9 cellular contexts compared by ENCODE assay signal in the genomic region with DNA sequence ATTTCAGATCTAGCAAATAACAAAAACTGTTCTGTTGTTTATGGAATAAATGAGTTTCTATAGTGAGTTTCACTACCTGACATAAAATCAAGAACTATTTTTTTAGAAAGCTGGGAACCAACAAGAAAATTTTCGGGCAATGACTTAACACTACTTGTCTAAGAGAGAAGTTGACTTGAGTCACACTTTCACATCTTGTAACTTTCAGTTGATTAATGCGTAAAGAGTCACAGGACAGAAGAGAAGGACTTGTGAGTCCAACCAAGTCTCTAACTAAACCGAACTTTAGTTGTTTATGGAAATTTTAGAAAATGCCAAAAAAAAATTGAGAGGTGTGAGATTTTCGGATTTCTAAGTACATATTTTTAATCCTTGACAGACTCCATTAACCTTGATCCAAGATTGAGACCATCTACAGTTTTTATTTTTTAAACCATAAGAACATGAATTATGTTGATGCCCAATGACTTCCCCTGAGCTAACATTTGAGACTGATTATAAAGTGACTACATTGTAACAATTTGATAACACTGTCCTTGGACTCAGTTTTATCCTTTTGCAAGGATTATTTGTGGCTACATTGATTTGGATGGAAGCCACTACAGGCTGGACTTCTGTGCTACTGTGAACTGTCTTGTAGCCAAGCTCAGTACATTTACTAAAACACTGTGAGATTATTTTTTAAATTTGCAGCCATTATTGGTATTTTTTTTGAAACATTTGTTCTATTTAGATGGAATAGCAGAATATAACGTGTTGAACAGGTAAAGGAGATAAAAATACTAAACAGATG.
DNase-seq lines count a peak whose midpoint lies in the region; ATAC-seq lines count a peak whose summit lies in the region.
"Had no signal": no experiment of that assay in that cellular context is flagged by ENCODE, and none has a peak within 500 bp of the region (broad histone marks: within the 10 kb centered on the region; RNA-seq: fewer than 3 reads in every experiment).

No MANE protein-coding gene starts in this region.

- H3K27ac Mint-ChIP-seq in activated naive CD4-positive, alpha-beta T cell treated with anti-CD3 and anti-CD28 coated beads for 36 hours, result peak overlapping the region; percentile 79

- peaks cover 4% of the 10 kb centered on the region for H3K36me3 Mint-ChIP-seq in activated naive CD4-positive, alpha-beta T cell treated with anti-CD3 and anti-CD28 coated beads for 36 hours (ENCODE audit: low read depth)

- CTCF ChIA-PET in activated naive CD4-positive, alpha-beta T cell treated with anti-CD3 and anti-CD28 coated beads for 36 hours (lab: Charles Lee), result interaction anchor here (1.0 to 1.4 kb wide), 2 partner anchors 14 to 28 kb away, joined by 3 read pairs; no protein-coding TSS in a partner anchor

- no peak for DNase-seq in activated naive CD4-positive, alpha-beta T cell treated with anti-CD3 and anti-CD28 coated beads for 36 hours
- DNase-seq in activated naive CD4-positive, alpha-beta T cell treated with Interleukin-2 at 50 U/mL for 16 hours, result no peak
- DNase-seq in SIG-M5 treated with dmso at 0.1 percent for 504 hours (lab: John Stamatoyannopoulos, UW; ENCODE audit: unreplicated experiment), result peak; percentile 91
- peak; percentile 36 for DNase-seq in superior temporal gyrus (ENCODE audit: extremely low spot score)
- DNase-seq in kidney tubule cell (ENCODE audit: low spot score), result no peak
- DNase-seq in SHP77 treated with DMSO at 0.1 percent for 48 hours (lab: John Stamatoyannopoulos, UW), result no peak
- DNase-seq in activated gamma-delta T cell (lab: John Stamatoyannopoulos, UW), result no peak
- DNase-seq: AML-193 had no signal

- no peak overlapping the region for H3K4me3 Mint-ChIP-seq in activated naive CD4-positive, alpha-beta T cell treated with anti-CD3 and anti-CD28 coated beads for 36 hours

- H3K27me3 Mint-ChIP-seq in activated naive CD4-positive, alpha-beta T cell treated with anti-CD3 and anti-CD28 coated beads for 36 hours (ENCODE audit: low read depth), result no peaks in the 10 kb centered on the region

- intact Hi-C loops in activated naive CD4-positive, alpha-beta T cell treated with anti-CD3 and anti-CD28 coated beads for 36 hours (cut with micrococcal nuclease), result loop anchor here (1.0 to 5.0 kb wide), 10 partner anchors 42 to 756 kb away; no protein-coding TSS in a partner anchor

- H3K4me1 Mint-ChIP-seq in activated naive CD4-positive, alpha-beta T cell treated with anti-CD3 and anti-CD28 coated beads for 36 hours (ENCODE audit: low read depth), result peaks cover 71% of the 10 kb centered on the region

- H3K9me3 Mint-ChIP-seq in activated naive CD4-positive, alpha-beta T cell treated with anti-CD3 and anti-CD28 coated beads for 36 hours, result no peaks in the 10 kb centered on the region

- ATAC-seq in HG02943 (IDR thresholded peaks at IDR 0.05; ENCODE audit: low read depth, unreplicated experiment), result peak; percentile 55

Comparison
In these comparisons a context has a peak if more than half of its experiments do, and no peak if none do; other contexts are left out.
1. DNase-seq: peak in SIG-M5 treated with dmso at 0.1 percent for 504 hours (single experiment) and superior temporal gyrus (single experiment); none in activated naive CD4-positive, alpha-beta T cell treated with anti-CD3 and anti-CD28 coated beads for 36 hours (single experiment), activated naive CD4-positive, alpha-beta T cell treated with Interleukin-2 at 50 U/mL for 16 hours (single experiment), kidney tubule cell (single experiment), SHP77 treated with DMSO at 0.1 percent for 48 hours (single experiment) and activated gamma-delta T cell (single experiment).